ENCODE assay signal across 11 cellular contexts in genomic region chrX:120000490-120001246, GRCh38. TPM values are rescaled to one million over a fixed set of nuclear protein-coding genes. Genes with fewer than 3 reads are reported as not detected.
DNase-seq lines count a peak whose midpoint lies in the region.
"Had no signal": no experiment of that assay in that cellular context is flagged by ENCODE, and none has a peak within 500 bp of the region (broad histone marks: within the 10 kb centered on the region; RNA-seq: fewer than 3 reads in every experiment).

No MANE protein-coding gene starts in this region.

- H3K4me3 Mint-ChIP-seq in activated naive CD8-positive, alpha-beta T cell: peak overlapping the region; percentile 73

- peaks cover 22% of the 10 kb centered on the region for H3K27me3 Mint-ChIP-seq in activated naive CD8-positive, alpha-beta T cell

- no peaks in the 10 kb centered on the region for H3K36me3 Mint-ChIP-seq in activated naive CD8-positive, alpha-beta T cell

- DNase-seq in stimulated activated CD4-positive, alpha-beta T cell treated with anti-CD3 and anti-CD28 coated beads, Interleukin-4, amount 100 ng/mL, for 24 hours: peak; percentile 22
- DNase-seq in stimulated activated CD4-positive, alpha-beta T cell treated with anti-CD3 and anti-CD28 coated beads, Interleukin-2, amount 100 ng/mL, for 48 hours: no peak
- DNase-seq in left kidney (ENCODE audit: low read depth, low spot score): peak; percentile 18
- no peak for DNase-seq in HT-29 (ENCODE audit: low spot score)
- no peak for DNase-seq in NCI-H1048 (lab: John Stamatoyannopoulos, UW)
- no peak for DNase-seq in HCEC 1CT
- no peak for DNase-seq in activated CD8-positive, alpha-beta memory T cell treated with anti-CD3 and anti-CD28 coated beads, Interleukin-2, amount 50 U/mL, for 4 hours
- DNase-seq: activated naive CD4-positive, alpha-beta T cell treated with Interleukin-2 at 50 U/mL for 16 hours; left ventricle myocardium superior; NCI-H82 had no signal

- H3K9me3 Mint-ChIP-seq in activated naive CD8-positive, alpha-beta T cell (ENCODE audit: low read depth): no peaks in the 10 kb centered on the region

- H3K4me1 Mint-ChIP-seq in activated naive CD8-positive, alpha-beta T cell (ENCODE audit: low read depth): peaks cover 20% of the 10 kb centered on the region

- no peak overlapping the region for H3K27ac Mint-ChIP-seq in activated naive CD8-positive, alpha-beta T cell

RNA-seq across cellular contexts. Expression of gene NKAP, which starts 57.1 kb away (rescaled TPM):
- 2.4 and 2.9 TPM in 2 replicates for total RNA-seq in HT-29 (2014; rRNA removed; shearing (Covaris generic))

Comparison
In these comparisons a context has a peak if more than half of its experiments do, and no peak if none do; other contexts are left out.
1. DNase-seq: peak in stimulated activated CD4-positive, alpha-beta T cell treated with anti-CD3 and anti-CD28 coated beads, Interleukin-4, amount 100 ng/mL, for 24 hours (single experiment) and left kidney (single experiment); none in stimulated activated CD4-positive, alpha-beta T cell treated with anti-CD3 and anti-CD28 coated beads, Interleukin-2, amount 100 ng/mL, for 48 hours (0 of 2), HT-29 (single experiment), NCI-H1048 (single experiment), HCEC 1CT (single experiment) and activated CD8-positive, alpha-beta memory T cell treated with anti-CD3 and anti-CD28 coated beads, Interleukin-2, amount 50 U/mL, for 4 hours (single experiment).